Comparison of ENCODE assay signal across 1 cellular context in the genomic region with DNA sequence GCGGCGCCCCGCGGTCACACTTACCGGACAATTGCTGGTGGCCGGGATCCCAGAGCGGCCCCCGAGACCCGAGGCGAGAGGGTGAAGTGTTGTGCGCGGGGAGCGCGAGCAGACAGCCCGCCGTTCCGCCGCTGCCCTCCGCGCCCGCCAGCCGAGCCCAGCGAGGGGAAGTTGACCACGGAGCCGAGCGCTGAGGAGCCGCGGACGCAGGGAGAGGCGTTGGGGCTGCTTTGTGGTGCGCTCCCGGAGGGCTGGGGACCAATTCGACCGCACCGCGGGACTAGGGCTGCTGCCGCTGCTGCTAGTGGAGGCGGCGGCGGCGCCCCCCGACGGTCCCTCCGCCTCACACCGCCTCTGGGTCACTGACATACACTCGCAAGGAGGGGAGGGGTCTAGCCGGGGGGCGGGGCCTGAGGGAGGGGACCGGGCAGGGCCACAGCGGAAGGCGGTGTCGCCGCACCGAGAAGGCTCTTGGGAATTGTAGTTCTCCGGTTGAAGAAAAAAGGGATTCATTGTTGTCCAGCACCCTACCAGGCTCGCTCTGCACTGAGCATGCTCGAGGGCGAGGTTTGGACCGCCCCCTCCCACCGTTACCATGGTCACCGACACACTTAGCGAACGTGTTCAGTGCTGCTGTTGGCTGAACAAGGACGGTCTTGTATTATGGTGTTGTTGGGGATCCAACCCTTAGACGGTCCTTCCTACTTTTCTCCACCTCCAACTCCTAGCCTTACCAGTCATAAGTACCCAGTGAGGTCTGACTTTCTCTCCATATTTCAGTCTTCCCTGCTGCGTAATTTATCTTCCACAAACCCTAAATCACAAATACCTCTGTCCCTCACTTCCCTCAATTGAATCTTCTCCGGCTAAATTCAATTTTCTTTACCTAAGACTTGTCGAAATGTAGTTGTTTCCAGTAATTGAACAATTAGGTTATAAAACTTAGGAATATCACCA.
TF ChIP-seq lines count a peak whose summit lies in the region.

A gene with protein sequence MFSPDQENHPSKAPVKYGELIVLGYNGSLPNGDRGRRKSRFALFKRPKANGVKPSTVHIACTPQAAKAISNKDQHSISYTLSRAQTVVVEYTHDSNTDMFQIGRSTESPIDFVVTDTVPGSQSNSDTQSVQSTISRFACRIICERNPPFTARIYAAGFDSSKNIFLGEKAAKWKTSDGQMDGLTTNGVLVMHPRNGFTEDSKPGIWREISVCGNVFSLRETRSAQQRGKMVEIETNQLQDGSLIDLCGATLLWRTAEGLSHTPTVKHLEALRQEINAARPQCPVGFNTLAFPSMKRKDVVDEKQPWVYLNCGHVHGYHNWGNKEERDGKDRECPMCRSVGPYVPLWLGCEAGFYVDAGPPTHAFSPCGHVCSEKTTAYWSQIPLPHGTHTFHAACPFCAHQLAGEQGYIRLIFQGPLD (minus strand): TSS at position 364 of the 957 bp plus-strand sequence. CDS start 36,110 bp downstream, outside the sequence.

TF ChIP-seq in HepG2, 621 proteins besides CTCF, POLR2A, EP300 and RAD21 (continued from another document and continues in another):
- TF ChIP-seq, protein P1, sequence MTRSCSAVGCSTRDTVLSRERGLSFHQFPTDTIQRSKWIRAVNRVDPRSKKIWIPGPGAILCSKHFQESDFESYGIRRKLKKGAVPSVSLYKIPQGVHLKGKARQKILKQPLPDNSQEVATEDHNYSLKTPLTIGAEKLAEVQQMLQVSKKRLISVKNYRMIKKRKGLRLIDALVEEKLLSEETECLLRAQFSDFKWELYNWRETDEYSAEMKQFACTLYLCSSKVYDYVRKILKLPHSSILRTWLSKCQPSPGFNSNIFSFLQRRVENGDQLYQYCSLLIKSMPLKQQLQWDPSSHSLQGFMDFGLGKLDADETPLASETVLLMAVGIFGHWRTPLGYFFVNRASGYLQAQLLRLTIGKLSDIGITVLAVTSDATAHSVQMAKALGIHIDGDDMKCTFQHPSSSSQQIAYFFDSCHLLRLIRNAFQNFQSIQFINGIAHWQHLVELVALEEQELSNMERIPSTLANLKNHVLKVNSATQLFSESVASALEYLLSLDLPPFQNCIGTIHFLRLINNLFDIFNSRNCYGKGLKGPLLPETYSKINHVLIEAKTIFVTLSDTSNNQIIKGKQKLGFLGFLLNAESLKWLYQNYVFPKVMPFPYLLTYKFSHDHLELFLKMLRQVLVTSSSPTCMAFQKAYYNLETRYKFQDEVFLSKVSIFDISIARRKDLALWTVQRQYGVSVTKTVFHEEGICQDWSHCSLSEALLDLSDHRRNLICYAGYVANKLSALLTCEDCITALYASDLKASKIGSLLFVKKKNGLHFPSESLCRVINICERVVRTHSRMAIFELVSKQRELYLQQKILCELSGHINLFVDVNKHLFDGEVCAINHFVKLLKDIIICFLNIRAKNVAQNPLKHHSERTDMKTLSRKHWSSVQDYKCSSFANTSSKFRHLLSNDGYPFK (CRISPR knock-in tag; IDR thresholded peaks at IDR 0.05; ENCODE audit: borderline replicate concordance) = peak; percentile 59; the same call in 1 of the 2 replicates
- no peak for TF ChIP-seq ISX (CRISPR knock-in tag; conservative IDR thresholded peaks at IDR 0.05)
- TF ChIP-seq FIP1L1 (IDR thresholded peaks at IDR 0.05; ENCODE audit: borderline replicate concordance, insufficient read depth, low read depth, low read length) = no peak
- no peak for TF ChIP-seq ZNF572 (CRISPR knock-in tag; IDR thresholded peaks at IDR 0.05)
- TF ChIP-seq ZNF160 (CRISPR knock-in tag; IDR thresholded peaks at IDR 0.05) = no peak
- TF ChIP-seq PLRG1 (conservative IDR thresholded peaks at IDR 0.05) = no peak
- TF ChIP-seq DPF2 (CRISPR knock-in tag; IDR thresholded peaks at IDR 0.05; ENCODE audit: borderline replicate concordance, low read depth) = peak; percentile 25; the same call in 1 of the 2 replicates
- TF ChIP-seq ZSCAN20 (CRISPR knock-in tag; IDR thresholded peaks at IDR 0.05; ENCODE audit: borderline replicate concordance) = no peak
- no peak for TF ChIP-seq ZNF766 (CRISPR knock-in tag; IDR thresholded peaks at IDR 0.05; ENCODE audit: borderline replicate concordance)
- TF ChIP-seq ZBTB21 (CRISPR knock-in tag; IDR thresholded peaks at IDR 0.05) = no peak
- TF ChIP-seq SYNCRIP (IDR thresholded peaks at IDR 0.05; ENCODE audit: insufficient read depth, low read depth, low read length) = no peak
- TF ChIP-seq, protein P2, sequence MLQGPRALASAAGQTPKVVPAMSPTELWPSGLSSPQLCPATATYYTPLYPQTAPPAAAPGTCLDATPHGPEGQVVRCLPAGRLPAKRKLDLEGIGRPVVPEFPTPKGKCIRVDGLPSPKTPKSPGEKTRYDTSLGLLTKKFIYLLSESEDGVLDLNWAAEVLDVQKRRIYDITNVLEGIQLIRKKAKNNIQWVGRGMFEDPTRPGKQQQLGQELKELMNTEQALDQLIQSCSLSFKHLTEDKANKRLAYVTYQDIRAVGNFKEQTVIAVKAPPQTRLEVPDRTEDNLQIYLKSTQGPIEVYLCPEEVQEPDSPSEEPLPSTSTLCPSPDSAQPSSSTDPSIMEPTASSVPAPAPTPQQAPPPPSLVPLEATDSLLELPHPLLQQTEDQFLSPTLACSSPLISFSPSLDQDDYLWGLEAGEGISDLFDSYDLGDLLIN (CRISPR knock-in tag; IDR thresholded peaks at IDR 0.05; ENCODE audit: borderline replicate concordance) = no peak
- no peak; the same call in 1 of the 2 replicates for TF ChIP-seq ZZZ3 (CRISPR knock-in tag; IDR thresholded peaks at IDR 0.05; ENCODE audit: borderline replicate concordance)
- peak; percentile 86; the same call in 1 of the 2 replicates for TF ChIP-seq RXRA (CRISPR knock-in tag; IDR thresholded peaks at IDR 0.05)
- no peak for TF ChIP-seq CBX2 (IDR thresholded peaks at IDR 0.05; ENCODE audit: low read depth, low read length)
- TF ChIP-seq CBX2 (CRISPR knock-in tag; IDR thresholded peaks at IDR 0.05; ENCODE audit: low read depth) = 0 out of 2 replicates have a peak, but pooled peaks have one; percentile 50
- no peak; the same call in 1 of the 2 replicates for TF ChIP-seq JDP2 (CRISPR knock-in tag; IDR thresholded peaks at IDR 0.05; ENCODE audit: borderline replicate concordance)
- no peak for TF ChIP-seq SMYD3 (CRISPR knock-in tag; IDR thresholded peaks at IDR 0.05)
- TF ChIP-seq, protein P3, sequence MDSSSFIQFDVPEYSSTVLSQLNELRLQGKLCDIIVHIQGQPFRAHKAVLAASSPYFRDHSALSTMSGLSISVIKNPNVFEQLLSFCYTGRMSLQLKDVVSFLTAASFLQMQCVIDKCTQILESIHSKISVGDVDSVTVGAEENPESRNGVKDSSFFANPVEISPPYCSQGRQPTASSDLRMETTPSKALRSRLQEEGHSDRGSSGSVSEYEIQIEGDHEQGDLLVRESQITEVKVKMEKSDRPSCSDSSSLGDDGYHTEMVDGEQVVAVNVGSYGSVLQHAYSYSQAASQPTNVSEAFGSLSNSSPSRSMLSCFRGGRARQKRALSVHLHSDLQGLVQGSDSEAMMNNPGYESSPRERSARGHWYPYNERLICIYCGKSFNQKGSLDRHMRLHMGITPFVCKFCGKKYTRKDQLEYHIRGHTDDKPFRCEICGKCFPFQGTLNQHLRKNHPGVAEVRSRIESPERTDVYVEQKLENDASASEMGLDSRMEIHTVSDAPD (CRISPR knock-in tag; IDR thresholded peaks at IDR 0.05) = no peak
- TF ChIP-seq, protein P4, sequence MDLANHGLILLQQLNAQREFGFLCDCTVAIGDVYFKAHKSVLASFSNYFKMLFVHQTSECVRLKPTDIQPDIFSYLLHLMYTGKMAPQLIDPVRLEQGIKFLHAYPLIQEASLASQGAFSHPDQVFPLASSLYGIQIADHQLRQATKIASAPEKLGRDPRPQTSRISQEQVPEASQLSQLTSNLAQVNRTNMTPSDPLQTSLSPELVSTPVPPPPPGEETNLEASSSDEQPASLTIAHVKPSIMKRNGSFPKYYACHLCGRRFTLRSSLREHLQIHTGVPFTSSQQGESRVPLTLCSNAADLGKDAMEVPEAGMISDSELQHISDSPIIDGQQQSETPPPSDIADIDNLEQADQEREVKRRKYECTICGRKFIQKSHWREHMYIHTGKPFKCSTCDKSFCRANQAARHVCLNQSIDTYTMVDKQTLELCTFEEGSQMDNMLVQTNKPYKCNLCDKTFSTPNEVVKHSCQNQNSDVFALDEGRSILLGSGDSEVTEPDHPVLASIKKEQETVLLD (CRISPR knock-in tag; IDR thresholded peaks at IDR 0.05; ENCODE audit: low read depth) = no peak
- TF ChIP-seq CCAR2 (optimal IDR thresholded peaks at IDR 0.05; ENCODE audit: low read depth, low read length) = no peak
- peak; percentile 85 for TF ChIP-seq KAT8 (CRISPR knock-in tag; IDR thresholded peaks at IDR 0.05)
- no peak for TF ChIP-seq MBD4 (IDR thresholded peaks at IDR 0.05; ENCODE audit: borderline replicate concordance, low read length)
- no peak for TF ChIP-seq CHD4 (IDR thresholded peaks at IDR 0.05; ENCODE audit: borderline replicate concordance, low read length)
- TF ChIP-seq, protein P5, sequence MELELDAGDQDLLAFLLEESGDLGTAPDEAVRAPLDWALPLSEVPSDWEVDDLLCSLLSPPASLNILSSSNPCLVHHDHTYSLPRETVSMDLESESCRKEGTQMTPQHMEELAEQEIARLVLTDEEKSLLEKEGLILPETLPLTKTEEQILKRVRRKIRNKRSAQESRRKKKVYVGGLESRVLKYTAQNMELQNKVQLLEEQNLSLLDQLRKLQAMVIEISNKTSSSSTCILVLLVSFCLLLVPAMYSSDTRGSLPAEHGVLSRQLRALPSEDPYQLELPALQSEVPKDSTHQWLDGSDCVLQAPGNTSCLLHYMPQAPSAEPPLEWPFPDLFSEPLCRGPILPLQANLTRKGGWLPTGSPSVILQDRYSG (CRISPR knock-in tag; IDR thresholded peaks at IDR 0.05) = no peak
- TF ChIP-seq ZBTB20 (CRISPR knock-in tag; IDR thresholded peaks at IDR 0.05; ENCODE audit: borderline replicate concordance, low read depth) = peak; percentile 10; the same call in 1 of the 2 replicates
- no peak for TF ChIP-seq ZNF569 (CRISPR knock-in tag; IDR thresholded peaks at IDR 0.05; ENCODE audit: borderline replicate concordance)
- TF ChIP-seq SP1 (IDR thresholded peaks at IDR 0.05) = no peak
- TF ChIP-seq SP1 (CRISPR knock-in tag; IDR thresholded peaks at IDR 0.05) = peak; percentile 69
- no peak for TF ChIP-seq MED13 (CRISPR knock-in tag; IDR thresholded peaks at IDR 0.05)
- TF ChIP-seq ZNF263 (CRISPR knock-in tag; IDR thresholded peaks at IDR 0.05) = no peak
- TF ChIP-seq ZNF230 (CRISPR knock-in tag; IDR thresholded peaks at IDR 0.05) = peak; percentile 46
- TF ChIP-seq NCOA1 (CRISPR knock-in tag; IDR thresholded peaks at IDR 0.05) = peak; percentile 47; the same call in 1 of the 2 replicates
- TF ChIP-seq, protein P6, sequence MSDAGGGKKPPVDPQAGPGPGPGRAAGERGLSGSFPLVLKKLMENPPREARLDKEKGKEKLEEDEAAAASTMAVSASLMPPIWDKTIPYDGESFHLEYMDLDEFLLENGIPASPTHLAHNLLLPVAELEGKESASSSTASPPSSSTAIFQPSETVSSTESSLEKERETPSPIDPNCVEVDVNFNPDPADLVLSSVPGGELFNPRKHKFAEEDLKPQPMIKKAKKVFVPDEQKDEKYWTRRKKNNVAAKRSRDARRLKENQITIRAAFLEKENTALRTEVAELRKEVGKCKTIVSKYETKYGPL (CRISPR knock-in tag; IDR thresholded peaks at IDR 0.05) = no peak
- TF ChIP-seq, protein P7, sequence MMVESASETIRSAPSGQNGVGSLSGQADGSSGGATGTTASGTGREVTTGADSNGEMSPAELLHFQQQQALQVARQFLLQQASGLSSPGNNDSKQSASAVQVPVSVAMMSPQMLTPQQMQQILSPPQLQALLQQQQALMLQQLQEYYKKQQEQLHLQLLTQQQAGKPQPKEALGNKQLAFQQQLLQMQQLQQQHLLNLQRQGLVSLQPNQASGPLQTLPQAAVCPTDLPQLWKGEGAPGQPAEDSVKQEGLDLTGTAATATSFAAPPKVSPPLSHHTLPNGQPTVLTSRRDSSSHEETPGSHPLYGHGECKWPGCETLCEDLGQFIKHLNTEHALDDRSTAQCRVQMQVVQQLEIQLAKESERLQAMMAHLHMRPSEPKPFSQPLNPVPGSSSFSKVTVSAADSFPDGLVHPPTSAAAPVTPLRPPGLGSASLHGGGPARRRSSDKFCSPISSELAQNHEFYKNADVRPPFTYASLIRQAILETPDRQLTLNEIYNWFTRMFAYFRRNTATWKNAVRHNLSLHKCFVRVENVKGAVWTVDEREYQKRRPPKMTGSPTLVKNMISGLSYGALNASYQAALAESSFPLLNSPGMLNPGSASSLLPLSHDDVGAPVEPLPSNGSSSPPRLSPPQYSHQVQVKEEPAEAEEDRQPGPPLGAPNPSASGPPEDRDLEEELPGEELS (CRISPR knock-in tag; IDR thresholded peaks at IDR 0.05) = no peak
- TF ChIP-seq ZNF224 (CRISPR knock-in tag; IDR thresholded peaks at IDR 0.05) = no peak
- TF ChIP-seq HNRNPK (IDR thresholded peaks at IDR 0.05; ENCODE audit: low read depth, low read length, poor library complexity, severe bottlenecking) = peak; percentile 66
- TF ChIP-seq NRL (CRISPR knock-in tag; IDR thresholded peaks at IDR 0.05; ENCODE audit: borderline replicate concordance) = peak; percentile 94
- TF ChIP-seq, protein P8, sequence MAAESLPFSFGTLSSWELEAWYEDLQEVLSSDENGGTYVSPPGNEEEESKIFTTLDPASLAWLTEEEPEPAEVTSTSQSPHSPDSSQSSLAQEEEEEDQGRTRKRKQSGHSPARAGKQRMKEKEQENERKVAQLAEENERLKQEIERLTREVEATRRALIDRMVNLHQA (CRISPR knock-in tag; IDR thresholded peaks at IDR 0.05) = no peak
- peak; percentile 88 for TF ChIP-seq ZSCAN9 (CRISPR knock-in tag; IDR thresholded peaks at IDR 0.05; ENCODE audit: borderline replicate concordance)
- TF ChIP-seq, protein P9, sequence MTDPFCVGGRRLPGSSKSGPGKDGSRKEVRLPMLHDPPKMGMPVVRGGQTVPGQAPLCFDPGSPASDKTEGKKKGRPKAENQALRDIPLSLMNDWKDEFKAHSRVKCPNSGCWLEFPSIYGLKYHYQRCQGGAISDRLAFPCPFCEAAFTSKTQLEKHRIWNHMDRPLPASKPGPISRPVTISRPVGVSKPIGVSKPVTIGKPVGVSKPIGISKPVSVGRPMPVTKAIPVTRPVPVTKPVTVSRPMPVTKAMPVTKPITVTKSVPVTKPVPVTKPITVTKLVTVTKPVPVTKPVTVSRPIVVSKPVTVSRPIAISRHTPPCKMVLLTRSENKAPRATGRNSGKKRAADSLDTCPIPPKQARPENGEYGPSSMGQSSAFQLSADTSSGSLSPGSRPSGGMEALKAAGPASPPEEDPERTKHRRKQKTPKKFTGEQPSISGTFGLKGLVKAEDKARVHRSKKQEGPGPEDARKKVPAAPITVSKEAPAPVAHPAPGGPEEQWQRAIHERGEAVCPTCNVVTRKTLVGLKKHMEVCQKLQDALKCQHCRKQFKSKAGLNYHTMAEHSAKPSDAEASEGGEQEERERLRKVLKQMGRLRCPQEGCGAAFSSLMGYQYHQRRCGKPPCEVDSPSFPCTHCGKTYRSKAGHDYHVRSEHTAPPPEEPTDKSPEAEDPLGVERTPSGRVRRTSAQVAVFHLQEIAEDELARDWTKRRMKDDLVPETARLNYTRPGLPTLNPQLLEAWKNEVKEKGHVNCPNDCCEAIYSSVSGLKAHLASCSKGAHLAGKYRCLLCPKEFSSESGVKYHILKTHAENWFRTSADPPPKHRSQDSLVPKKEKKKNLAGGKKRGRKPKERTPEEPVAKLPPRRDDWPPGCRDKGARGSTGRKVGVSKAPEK (CRISPR knock-in tag; IDR thresholded peaks at IDR 0.05; ENCODE audit: borderline replicate concordance) = no peak; the same call in 1 of the 2 replicates
- TF ChIP-seq HDAC1 (CRISPR knock-in tag; IDR thresholded peaks at IDR 0.05) = peak; percentile 89
- peak; percentile 19; the same call in 1 of the 2 replicates for TF ChIP-seq RARA (CRISPR knock-in tag; IDR thresholded peaks at IDR 0.05)
- TF ChIP-seq NFE2L1 (CRISPR knock-in tag; IDR thresholded peaks at IDR 0.05; ENCODE audit: borderline replicate concordance) = no peak
- TF ChIP-seq HMG20B (CRISPR knock-in tag; conservative IDR thresholded peaks at IDR 0.05) = no peak
